20 cellular contexts compared by ENCODE assay signal in genomic region chr4:14926368-14926767, GRCh38.
DNase-seq lines count a peak whose midpoint lies in the region; ATAC-seq and TF ChIP-seq lines count a peak whose summit lies in the region.
"Had no signal": no experiment of that assay in that cellular context is flagged by ENCODE, and none has a peak within 500 bp of the region (broad histone marks: within the 10 kb centered on the region; RNA-seq: fewer than 3 reads in every experiment).

No MANE protein-coding gene starts in this region.

- WGBS in heart left ventricle, 4 donors: 33 to 53% (median 43%) methylated on average over 2 of the region's 2 CpGs
- WGBS in right cardiac atrium: 46% methylated on average over 2 of the region's 2 CpGs
- 7 to 20% (median 11%) methylated on average over 2 of the region's 2 CpGs for WGBS in ovary, 3 donors

- TF ChIP-seq CTCF in heart left ventricle (IDR thresholded peaks at IDR 0.05) (no peak), left ventricle myocardium inferior (IDR thresholded peaks at IDR 0.05; ENCODE audit: borderline replicate concordance) (no peak), ovary (IDR thresholded peaks at IDR 0.05) (no peak), mesothelial cell of epicardium (IDR thresholded peaks at IDR 0.05; ENCODE audit: unreplicated experiment) (no peak)

- no peak for TF ChIP-seq EP300 in ovary (IDR thresholded peaks at IDR 0.05)

- no peaks in the 10 kb centered on the region for H3K4me1 Mint-ChIP-seq in mesothelial cell of epicardium
- H3K4me1 Mint-ChIP-seq: B cell had no signal

- TF ChIP-seq POLR2A in heart left ventricle (IDR thresholded peaks at IDR 0.05): no peak
- TF ChIP-seq POLR2A in ovary (IDR thresholded peaks at IDR 0.05): no peak

- ATAC-seq in heart left ventricle (peak in 3 of 4 donors; percentile 41 to 70 (median 65)), right cardiac atrium (no peak)
- ATAC-seq in stimulated activated naive CD8-positive, alpha-beta T cell treated with anti-CD3 and anti-CD28 coated beads, Interleukin-15, Interleukin-2, amounts not matched to agents 100 U/mL and 50 U/mL, for 24 hours: no peak

- H3K9me3 ChIP-seq in heart left ventricle (no peaks in the 10 kb centered on the region), right cardiac atrium (ENCODE audit: control insufficient read depth, low read length) (no peaks in the 10 kb centered on the region), left ventricle myocardium inferior (replicated peaks) (no peaks in the 10 kb centered on the region), ovary (no peaks in the 10 kb centered on the region)
- H3K9me3 ChIP-seq: Caco-2, HAP-1, SJCRH30 had no signal

- H3K27ac Mint-ChIP-seq in mesothelial cell of epicardium: no peak overlapping the region
- H3K27ac Mint-ChIP-seq: B cell had no signal

- H3K4me3 ChIP-seq in heart left ventricle: no peak overlapping the region
- H3K4me3 ChIP-seq in right cardiac atrium (ENCODE audit: low read length): no peak overlapping the region
- no peak overlapping the region for H3K4me3 ChIP-seq in left ventricle myocardium inferior
- H3K4me3 ChIP-seq in ovary: no peak overlapping the region
- H3K4me3 ChIP-seq: GM23248, HAP-1, PC-9, SJCRH30 had no signal

- DNase-seq in heart left ventricle (peak in 1 of 5 donors; percentile 35), right cardiac atrium (no peak), left ventricle myocardium inferior (no peak), ovary (peak; percentile 28 to 61 (median 39)), mesothelial cell of epicardium (ENCODE audit: low spot score in 2 of 2, unreplicated experiment in 2 of 2) (no peak), T1000 (lab: John Stamatoyannopoulos, UW) (no peak)
- no peak for DNase-seq in stimulated activated naive CD8-positive, alpha-beta T cell treated with anti-CD3 and anti-CD28 coated beads, Interleukin-15, Interleukin-2, amounts not matched to agents 100 U/mL and 50 U/mL, for 24 hours
- DNase-seq in effector CD4-positive, alpha-beta T cell: no peak
- DNase-seq: Caco-2, DMS153, EL, GM23248, NCI-H1694 treated with DMSO at 0.1 percent for 48 hours, NCI-H2107, NCI-H524 treated with DMSO at 0.1 percent for 48 hours, PC-9, SJCRH30 had no signal

- H3K4me1 ChIP-seq in heart left ventricle (peaks cover 0 to 4% (median 0%) of the 10 kb centered on the region in 12 donors), right cardiac atrium (ENCODE audit: control insufficient read depth, insufficient read depth, low read length) (peaks cover 3% of the 10 kb centered on the region), left ventricle myocardium inferior (peaks cover 12% of the 10 kb centered on the region), ovary (ENCODE audit: insufficient read depth) (peaks cover 8% of the 10 kb centered on the region)
- H3K4me1 ChIP-seq: Caco-2, HAP-1, SJCRH30 had no signal

- H3K4me3 Mint-ChIP-seq in mesothelial cell of epicardium: no peak overlapping the region
- H3K4me3 Mint-ChIP-seq: B cell had no signal

- H3K27me3 Mint-ChIP-seq in mesothelial cell of epicardium (ENCODE audit: low read depth): no peaks in the 10 kb centered on the region

- intact Hi-C loops in heart left ventricle (cut with DNase I): loop anchor here in 1 of 10 donors (5.0 kb wide), 1 partner anchor 94 kb away; no protein-coding TSS in a partner anchor
- intact Hi-C loops in right cardiac atrium (cut with DNase I): loop anchor here in 1 of 4 donors (5.0 kb wide), 1 partner anchor 94 kb away; no protein-coding TSS in a partner anchor
- intact Hi-C loops in left ventricle myocardium inferior (cut with micrococcal nuclease): no loop called here
- intact Hi-C loops in ovary (cut with DNase I): no loop called here

- H3K9me3 Mint-ChIP-seq in mesothelial cell of epicardium: no peaks in the 10 kb centered on the region

- H3K36me3 ChIP-seq in heart left ventricle: no peaks in the 10 kb centered on the region
- H3K36me3 ChIP-seq in left ventricle myocardium inferior: no peaks in the 10 kb centered on the region
- no peaks in the 10 kb centered on the region for H3K36me3 ChIP-seq in ovary
- H3K36me3 ChIP-seq: HAP-1, SJCRH30 had no signal

- peak overlapping the region in 4 of 12 donors; percentile 23 to 42 (median 30) for H3K27ac ChIP-seq in heart left ventricle
- no peak overlapping the region for H3K27ac ChIP-seq in right cardiac atrium (ENCODE audit: low read length)
- peak overlapping the region; percentile 51 for H3K27ac ChIP-seq in left ventricle myocardium inferior (replicated peaks)
- H3K27ac ChIP-seq in ovary: peak overlapping the region in 1 of 2 donors; percentile 32
- H3K27ac ChIP-seq: GM23248, RWPE1, SJCRH30 had no signal

- no peaks in the 10 kb centered on the region for H3K36me3 Mint-ChIP-seq in mesothelial cell of epicardium

- H3K27me3 ChIP-seq in heart left ventricle (no peaks in the 10 kb centered on the region), right cardiac atrium (ENCODE audit: control insufficient read depth, insufficient read depth) (no peaks in the 10 kb centered on the region), left ventricle myocardium inferior (ENCODE audit: low read depth) (no peaks in the 10 kb centered on the region), ovary (no peaks in the 10 kb centered on the region)
- H3K27me3 ChIP-seq: SJCRH30 had no signal

Comparison
In these comparisons a context has a peak if more than half of its experiments do, and no peak if none do; other contexts are left out.
1. ATAC-seq: peak in heart left ventricle (3 of 4); none in right cardiac atrium (0 of 2) and stimulated activated naive CD8-positive, alpha-beta T cell treated with anti-CD3 and anti-CD28 coated beads, Interleukin-15, Interleukin-2, amounts not matched to agents 100 U/mL and 50 U/mL, for 24 hours (single experiment).
2. DNase-seq: peak in ovary (5 of 5); none in right cardiac atrium (0 of 3), left ventricle myocardium inferior (single experiment), stimulated activated naive CD8-positive, alpha-beta T cell treated with anti-CD3 and anti-CD28 coated beads, Interleukin-15, Interleukin-2, amounts not matched to agents 100 U/mL and 50 U/mL, for 24 hours (single experiment), mesothelial cell of epicardium (0 of 2), T1000 (single experiment) and effector CD4-positive, alpha-beta T cell (single experiment).